16 cellular contexts compared by ENCODE assay signal in genomic region chr15:65528461-65529060, GRCh38. TPM values are rescaled to one million over a fixed set of nuclear protein-coding genes. Genes with fewer than 3 reads are reported as not detected.
DNase-seq lines count a peak whose midpoint lies in the region; FAIRE-seq and TF ChIP-seq lines count a peak whose summit lies in the region.
"Had no signal": no experiment of that assay in that cellular context is flagged by ENCODE, and none has a peak within 500 bp of the region (broad histone marks: within the 10 kb centered on the region; RNA-seq: fewer than 3 reads in every experiment).

No MANE protein-coding gene starts in this region.

- no peaks in the 10 kb centered on the region for H3K9me2 ChIP-seq in Karpas-422 (replicated peaks; ENCODE audit: insufficient read depth, low read length)

- no peak overlapping the region for H2BK12ac ChIP-seq in H1 (ENCODE audit: low read depth, low read length)

- H4K5ac ChIP-seq in H1 (ENCODE audit: insufficient read length, low read depth, low read length), result no peak overlapping the region

- no peak overlapping the region for H3K4me2 ChIP-seq in Karpas-422 (ENCODE audit: low read depth, low read length, poor library complexity, severe bottlenecking)
- H3K4me2 ChIP-seq in H1 (ENCODE audit: insufficient read depth in 1 of 2, low read depth in 2 of 2, low read length in 2 of 2), result no peak overlapping the region

- peaks cover 15% of the 10 kb centered on the region; the same call in 1 of the 2 replicates for H4K20me1 ChIP-seq in Karpas-422 (ENCODE audit: insufficient read depth, low read depth, low read length)
- H4K20me1 ChIP-seq in H1 (replicated peaks in 1 of 2; ENCODE audit: control insufficient read depth in 1 of 2, insufficient read depth in 2 of 2, low read length in 2 of 2), result peaks cover 4 to 7% of the 10 kb centered on the region in 2 experiments

- BruUV-seq in A673 (replicated peaks; lab: Mats Ljungman, UMichigan), result no TSS peak

- H3K36me3 Mint-ChIP-seq in chondrocyte (ENCODE audit: low read depth), result no peaks in the 10 kb centered on the region

- H3K18ac ChIP-seq in H1 (ENCODE audit: extremely low read depth, low read length), result no peak overlapping the region

- no peak overlapping the region for H2AK5ac ChIP-seq in H1 (ENCODE audit: low read depth, low read length)

- H3K4me3 ChIP-seq in A673 (ENCODE audit: low read depth, low read length, poor library complexity, severe bottlenecking) (no peak overlapping the region), Karpas-422 (ENCODE audit: low read length) (no peak overlapping the region), H1 (ENCODE audit: extremely low read depth in 1 of 4, insufficient read depth in 2 of 4, low read depth in 3 of 4, low read length in 4 of 4) (no peak overlapping the region)

- no peak overlapping the region for H3K4ac ChIP-seq in H1 (replicated peaks; ENCODE audit: insufficient read length, low read depth, low read length)

- H3K9me3 ChIP-seq in A673 (ENCODE audit: low read depth, low read length, poor library complexity, severe bottlenecking) (no peaks in the 10 kb centered on the region), Karpas-422 (ENCODE audit: low read length) (no peaks in the 10 kb centered on the region), H1 (ENCODE audit: insufficient read depth in 2 of 2, low read depth in 1 of 2, low read length in 1 of 2) (no peaks in the 10 kb centered on the region)
- H3K9me3 ChIP-seq: Caco-2 had no signal

- peaks cover 27% of the 10 kb centered on the region for H3K4me1 Mint-ChIP-seq in chondrocyte (ENCODE audit: low read depth)

- DNase-seq in A673 (ENCODE audit: low spot score) (no peak), ELF-1 (ENCODE audit: low read depth, low spot score) (peak; percentile 26), Karpas-422 (peak; percentile 40), H1 (ENCODE audit: low read depth in 1 of 2, low spot score in 2 of 2) (no peak), chondrocyte (ENCODE audit: low spot score) (no peak), T1000 (lab: John Stamatoyannopoulos, UW) (no peak), GM20000 (ENCODE audit: low spot score) (no peak), cardiac septum (ENCODE audit: low spot score) (no peak)
- DNase-seq: AML-193, Caco-2, DMS153, NCI-H187, NCI-H2171, NCI-H748 treated with DMSO at 0.1 percent for 48 hours, OCI-M1, SHP77 treated with DMSO at 0.1 percent for 48 hours had no signal

- FAIRE-seq in H1 (lab: Jason Lieb, UNC), result no peak

- CTCF ChIA-PET in A673 (lab: Charles Lee), result no interaction called here
- CTCF ChIA-PET in H1 (lab: Charles Lee; ENCODE audit: partially characterized antibody), result interaction anchor here (0.6 to 1.3 kb wide), 3 partner anchors 12 to 124 kb away, joined by 3 to 5 read pairs (median 5); no protein-coding TSS in a partner anchor

- H2BK120ac ChIP-seq in H1 (replicated peaks; ENCODE audit: low read depth, low read length), result no peak overlapping the region

- peak overlapping the region; percentile 26 for H3K27ac ChIP-seq in A673 (ENCODE audit: low read depth, low read length, poor library complexity, severe bottlenecking)
- no peak overlapping the region for H3K27ac ChIP-seq in Karpas-422 (ENCODE audit: low read length)
- H3K27ac ChIP-seq in H1 (ENCODE audit: low read depth, low read length), result no peak overlapping the region

- peaks cover 2% of the 10 kb centered on the region; the same call in 1 of the 2 replicates for H3K23me2 ChIP-seq in H1 (ENCODE audit: low read depth, low read length)

- no peak overlapping the region for H3K23ac ChIP-seq in H1 (ENCODE audit: insufficient read length)

- no peak for TF ChIP-seq EP300 in H1 (IDR thresholded peaks at IDR 0.05; ENCODE audit: borderline replicate concordance in 1 of 2, low read depth in 2 of 2, low read length in 2 of 2)

- H2AFZ ChIP-seq in Karpas-422 (ENCODE audit: low read length) (no peak overlapping the region), H1 (ENCODE audit: low read length) (no peak overlapping the region)

- no peak overlapping the region; the same call in 1 of the 2 replicates for H4K8ac ChIP-seq in H1 (ENCODE audit: extremely low read depth, insufficient read depth, low read length)

- no peaks in the 10 kb centered on the region for H3K36me3 ChIP-seq in A673 (ENCODE audit: insufficient read depth, low read length, poor library complexity, severe bottlenecking)
- H3K36me3 ChIP-seq in Karpas-422 (ENCODE audit: insufficient read depth, low read length), result 0 out of 2 replicates have a peak, but pooled peaks cover 4% of the 10 kb centered on the region
- H3K36me3 ChIP-seq in H1 (ENCODE audit: control insufficient read depth in 2 of 4, insufficient read depth in 4 of 4, low read length in 3 of 4), result no peaks in the 10 kb centered on the region

- no peaks in the 10 kb centered on the region for H3K27me3 Mint-ChIP-seq in chondrocyte (ENCODE audit: low read depth)

- intact Hi-C loops in A673 (cut with micrococcal nuclease; ENCODE audit: unreplicated experiment), result no loop called here
- intact Hi-C loops in cardiac septum (cut with DNase I), result no loop called here

- H3K79me2 ChIP-seq in Karpas-422 (ENCODE audit: low read length) (peaks cover 36% of the 10 kb centered on the region), H1 (ENCODE audit: control insufficient read depth in 1 of 2, insufficient read depth in 2 of 2, low read length in 2 of 2) (peaks cover 17 to 30% of the 10 kb centered on the region in 2 experiments)

- no peaks in the 10 kb centered on the region for H3K9me3 Mint-ChIP-seq in chondrocyte (ENCODE audit: low read depth)

- no peak for TF ChIP-seq POLR2A in H1 (IDR thresholded peaks at IDR 0.05; ENCODE audit: control extremely low read depth in 1 of 2, low read depth in 2 of 2, low read length in 2 of 2)

- no peak for TF ChIP-seq RAD21 in H1 (IDR thresholded peaks at IDR 0.05 in 1 of 2, conservative IDR thresholded peaks at IDR 0.05 in 1 of 2; ENCODE audit: low read depth in 2 of 2, low read length in 2 of 2)

- H2BK15ac ChIP-seq in H1 (ENCODE audit: low read length), result 0 out of 2 replicates have a peak overlapping the region, but pooled peaks have one; percentile 76

- no peaks in the 10 kb centered on the region for H3K27me3 ChIP-seq in A673 (replicated peaks; ENCODE audit: insufficient read depth, low read depth, low read length, poor library complexity)
- no peaks in the 10 kb centered on the region for H3K27me3 ChIP-seq in Karpas-422 (ENCODE audit: low read length)
- H3K27me3 ChIP-seq in H1 (replicated peaks in 1 of 4; ENCODE audit: control insufficient read depth in 3 of 4, extremely low read depth in 1 of 4, insufficient read depth in 3 of 4, low read length in 3 of 4), result no peaks in the 10 kb centered on the region

- TF ChIP-seq CTCF in A673 (conservative IDR thresholded peaks at IDR 0.05; ENCODE audit: low read depth, low read length), result no peak
- TF ChIP-seq CTCF in H1 (IDR thresholded peaks at IDR 0.05; ENCODE audit: control extremely low read depth in 1 of 3, insufficient read depth in 1 of 3, low read depth in 1 of 3, low read length in 3 of 3), result no peak
- TF ChIP-seq CTCF in chondrocyte (IDR thresholded peaks at IDR 0.05), result no peak
- no peak for TF ChIP-seq CTCF in GM20000 (IDR thresholded peaks at IDR 0.05; ENCODE audit: extremely low read depth, missing control alignments)

- H3K9ac ChIP-seq in Karpas-422 (ENCODE audit: low read length), result no peak overlapping the region
- no peak overlapping the region for H3K9ac ChIP-seq in H1 (replicated peaks in 1 of 4; ENCODE audit: extremely low read depth in 1 of 4, low read depth in 3 of 4, low read length in 3 of 4)

- POLR2A ChIA-PET in A673 (lab: Charles Lee; ENCODE audit: low non-redundant PET) (no interaction called here), H1 (lab: Charles Lee; ENCODE audit: partially characterized antibody) (interaction anchor here (0.9 to 3.6 kb wide), 2 partner anchors 12 to 119 kb away, joined by 3 to 29 read pairs; partner anchors contain the start of gene DPP8)

- 93% methylated on average over 20 of the region's 20 CpGs; no CpG with 5 or more reads in 1 of the 2 experiments for WGBS in H1 (ENCODE audit: extremely low coverage in 1 of 2, insufficient coverage in 1 of 2, insufficient read length in 1 of 2, insufficient replicate concordance in 2 of 2, low coverage in 1 of 2, low lambda C conversion rate in 2 of 2, missing lambda C conversion rate in 1 of 2), 2 experiments

- no peak overlapping the region for H2BK5ac ChIP-seq in H1 (ENCODE audit: low read depth, low read length)

- no peak overlapping the region for H3K27ac Mint-ChIP-seq in chondrocyte (ENCODE audit: unreplicated experiment)

- no peak overlapping the region for H4K91ac ChIP-seq in H1 (replicated peaks; ENCODE audit: insufficient read length, low read length)

- H3K4me1 ChIP-seq in A673 (ENCODE audit: insufficient read depth, low read length, poor library complexity, severe bottlenecking) (peaks cover 33% of the 10 kb centered on the region), Karpas-422 (ENCODE audit: low read length) (peaks cover 31% of the 10 kb centered on the region), H1 (replicated peaks in 1 of 4; ENCODE audit: control insufficient read depth in 3 of 4, insufficient read depth in 4 of 4, low read length in 3 of 4) (peaks cover 4 to 11% (median 7%) of the 10 kb centered on the region in 4 experiments)

- no peak overlapping the region for H3K4me3 Mint-ChIP-seq in chondrocyte (ENCODE audit: unreplicated experiment)

- no peak overlapping the region for H3K14ac ChIP-seq in H1 (ENCODE audit: insufficient read length)

- no peak overlapping the region for H3K56ac ChIP-seq in H1 (replicated peaks; ENCODE audit: insufficient read length, low read depth, low read length)

- H3K79me1 ChIP-seq in H1 (ENCODE audit: low read depth, low read length), result peaks cover 2% of the 10 kb centered on the region; the same call in 1 of the 2 replicates

- H2BK20ac ChIP-seq in H1 (ENCODE audit: low read length), result no peak overlapping the region

RNA-seq across cellular contexts. Expression of gene HACD3, which starts 1.7 kb away (rescaled TPM):
- total RNA-seq in A673 (2021), result 142 and 157 TPM in 2 replicates
- total RNA-seq in Karpas-422 (2014; rRNA removed; shearing (Covaris generic); ENCODE audit: low replicate concordance), result 61.8 and 87.2 TPM in 2 replicates
- 118 and 120 TPM in 2 replicates for total RNA-seq in H1 (2021; fragmentation: NEBNext Ultra II Directional; extraction: Animal tissue kit (Norgen Biotek cat#: 25700))
- 53.5 and 78.8 TPM in 2 replicates for polyA plus RNA-seq in H1 (2011; rRNA removed)
- 89.0 TPM for polyA plus RNA-seq in H1 (2011; cell fraction: cytosol; rRNA removed)
- 39.2 TPM for polyA plus RNA-seq in H1 (2011; cell fraction: nucleus; rRNA removed)
- polyA plus RNA-seq in H1 (2012, experiment 1 of 2), result 83.5 to 108 TPM (median 93.7 TPM) in 4 replicates
- polyA plus RNA-seq in H1 (2012, experiment 2 of 2), result 15.0 TPM
- polyA plus RNA-seq in H1 (2013, experiment 1 of 2), result 211 TPM
- 243 TPM for polyA plus RNA-seq in H1 (2013, experiment 2 of 2)
- 74.7 and 108 TPM in 2 replicates for polyA minus RNA-seq in H1 (2011; rRNA and poly(A)+ RNA removed)
- polyA minus RNA-seq in H1 (2011; cell fraction: cytosol; rRNA and poly(A)+ RNA removed), result 63.1 TPM
- polyA minus RNA-seq in H1 (2011; cell fraction: nucleus; rRNA and poly(A)+ RNA removed), result 63.4 TPM
- total RNA-seq in chondrocyte, result 68.2 to 80.4 TPM (median 69.9 TPM) in 3 replicates
- 9.6 TPM for total RNA-seq in cardiac septum

RNA-seq across cellular contexts. Expression of gene DPP8, which starts 11.1 kb away (rescaled TPM):
- 29.6 and 35.9 TPM in 2 replicates for total RNA-seq in A673 (2021)
- 27.2 and 42.0 TPM in 2 replicates for total RNA-seq in Karpas-422 (2014; rRNA removed; shearing (Covaris generic); ENCODE audit: low replicate concordance)
- 26.0 and 27.2 TPM in 2 replicates for total RNA-seq in H1 (2021; fragmentation: NEBNext Ultra II Directional; extraction: Animal tissue kit (Norgen Biotek cat#: 25700))
- polyA plus RNA-seq in H1 (2011; rRNA removed), result 7.2 and 9.9 TPM in 2 replicates
- 10.4 TPM for polyA plus RNA-seq in H1 (2011; cell fraction: cytosol; rRNA removed)
- 9.6 TPM for polyA plus RNA-seq in H1 (2011; cell fraction: nucleus; rRNA removed)
- polyA plus RNA-seq in H1 (2012, experiment 1 of 2), result 10.2 to 15.0 TPM (median 13.6 TPM) in 4 replicates
- 2.0 TPM for polyA plus RNA-seq in H1 (2012, experiment 2 of 2)
- 12.4 TPM for polyA plus RNA-seq in H1 (2013, experiment 1 of 2)
- 12.6 TPM for polyA plus RNA-seq in H1 (2013, experiment 2 of 2)
- 18.1 and 26.5 TPM in 2 replicates for polyA minus RNA-seq in H1 (2011; rRNA and poly(A)+ RNA removed)
- 25.2 TPM for polyA minus RNA-seq in H1 (2011; cell fraction: cytosol; rRNA and poly(A)+ RNA removed)
- polyA minus RNA-seq in H1 (2011; cell fraction: nucleus; rRNA and poly(A)+ RNA removed), result 51.7 TPM
- total RNA-seq in chondrocyte, result 26.5 to 31.8 TPM (median 31.3 TPM) in 3 replicates
- total RNA-seq in cardiac septum, result 35.3 TPM

Comparison
In these comparisons a context has a peak if more than half of its experiments do, and no peak if none do; other contexts are left out.
1. DNase-seq: peak in ELF-1 (single experiment) and Karpas-422 (single experiment); none in A673 (single experiment), H1 (0 of 2), chondrocyte (single experiment), T1000 (single experiment), GM20000 (single experiment) and cardiac septum (single experiment).